Comparison of ENCODE assay signal across 11 cellular contexts in genomic region chr12:56163533-56164344, GRCh38. TPM values are rescaled to one million over a fixed set of nuclear protein-coding genes. Genes with fewer than 3 reads are reported as not detected.
DNase-seq lines count a peak whose midpoint lies in the region; ATAC-seq and TF ChIP-seq lines count a peak whose summit lies in the region.
"Had no signal": no experiment of that assay in that cellular context is flagged by ENCODE, and none has a peak within 500 bp of the region (broad histone marks: within the 10 kb centered on the region; RNA-seq: fewer than 3 reads in every experiment).

No MANE protein-coding gene starts in this region.

- H3K27me3 ChIP-seq in esophagus muscularis mucosa (no peaks in the 10 kb centered on the region), subcutaneous abdominal adipose tissue (ENCODE audit: control insufficient read depth in 5 of 5, insufficient read depth in 4 of 5, low read length in 5 of 5) (no peaks in the 10 kb centered on the region)
- H3K27me3 ChIP-seq: adrenal gland had no signal

- H3K27ac ChIP-seq in esophagus muscularis mucosa (replicated peaks in 1 of 4) = peak overlapping the region; percentile 93 to 98 (median 96)
- peak overlapping the region; percentile 33 for H3K27ac ChIP-seq in subcutaneous abdominal adipose tissue (ENCODE audit: low read depth, low read length)
- H3K27ac ChIP-seq: adrenal gland had no signal

- H3K4me3 ChIP-seq in esophagus muscularis mucosa (peak overlapping the region in 1 of 4 donors; percentile 0), subcutaneous abdominal adipose tissue (ENCODE audit: low read depth in 1 of 5, low read length in 5 of 5) (no peak overlapping the region)
- H3K4me3 ChIP-seq: adrenal gland had no signal

- ATAC-seq in activated naive CD4-positive, alpha-beta T cell treated with anti-CD3 and anti-CD28 coated beads, Interleukin-2, amount 50 U/mL, for 72 hours = no peak
- ATAC-seq in T-helper 17 cell = no peak
- ATAC-seq in GM18498 (IDR thresholded peaks at IDR 0.05; ENCODE audit: unreplicated experiment) = no peak

- H3K4me1 Mint-ChIP-seq in T-helper 17 cell = peaks cover 41% of the 10 kb centered on the region

- H3K36me3 ChIP-seq in esophagus muscularis mucosa = peaks cover 60 to 95% (median 94%) of the 10 kb centered on the region in 4 donors
- peaks cover 0 to 90% (median 79%) of the 10 kb centered on the region in 5 donors for H3K36me3 ChIP-seq in subcutaneous abdominal adipose tissue (ENCODE audit: control insufficient read depth in 5 of 5, insufficient read depth in 5 of 5, low read length in 5 of 5)

- 50% methylated on average over 11 of the region's 11 CpGs for WGBS in esophagus muscularis mucosa

- TF ChIP-seq EP300 in esophagus muscularis mucosa (IDR thresholded peaks at IDR 0.05) = no peak

- H3K27ac Mint-ChIP-seq in activated naive CD4-positive, alpha-beta T cell treated with anti-CD3 and anti-CD28 coated beads, Interleukin-2, amount 50 U/mL, for 72 hours = peak overlapping the region; percentile 68 to 87
- H3K27ac Mint-ChIP-seq in T-helper 17 cell = peak overlapping the region; percentile 99

- TF ChIP-seq CTCF in esophagus muscularis mucosa (IDR thresholded peaks at IDR 0.05) = no peak

- no peaks in the 10 kb centered on the region for H3K9me3 Mint-ChIP-seq in activated naive CD4-positive, alpha-beta T cell treated with anti-CD3 and anti-CD28 coated beads, Interleukin-2, amount 50 U/mL, for 72 hours

- intact Hi-C loops in esophagus muscularis mucosa (cut with DNase I) = loop anchor here (2.0 kb wide), 1 partner anchor 21 kb away; no protein-coding TSS in a partner anchor

- no peaks in the 10 kb centered on the region for H3K27me3 Mint-ChIP-seq in T-helper 17 cell

- DNase-seq in activated naive CD4-positive, alpha-beta T cell treated with anti-CD3 and anti-CD28 coated beads, Interleukin-2, amount 50 U/mL, for 72 hours (ENCODE audit: low spot score in 2 of 2) = no peak
- no peak for DNase-seq in activated naive CD4-positive, alpha-beta T cell treated with Interleukin-2 at 50 U/mL for 16 hours
- DNase-seq in T-helper 17 cell (no peak), esophagus muscularis mucosa (ENCODE audit: extremely low spot score) (no peak), cortex of kidney (lab: John Stamatoyannopoulos, UW) (no peak), ureter (ENCODE audit: low spot score) (no peak)
- DNase-seq: adrenal gland; SIG-M5; stimulated activated CD8-positive, alpha-beta memory T cell treated with anti-CD3 and anti-CD28 coated beads, Interleukin-4, amount 100 ng/mL, for 48 hours had no signal

- H3K4me1 ChIP-seq in esophagus muscularis mucosa = peaks cover 25 to 59% (median 57%) of the 10 kb centered on the region in 4 donors
- peaks cover 18 to 40% (median 36%) of the 10 kb centered on the region in 5 donors for H3K4me1 ChIP-seq in subcutaneous abdominal adipose tissue (ENCODE audit: control insufficient read depth in 5 of 5, insufficient read depth in 5 of 5, low read length in 5 of 5)

- peaks cover 29 to 38% of the 10 kb centered on the region in 2 donors for H3K36me3 Mint-ChIP-seq in activated naive CD4-positive, alpha-beta T cell treated with anti-CD3 and anti-CD28 coated beads, Interleukin-2, amount 50 U/mL, for 72 hours
- H3K36me3 Mint-ChIP-seq in T-helper 17 cell (ENCODE audit: low read depth) = peaks cover 18% of the 10 kb centered on the region

- H3K9me3 ChIP-seq in T-helper 17 cell (ENCODE audit: control insufficient read depth, low read length, poor library complexity, severe bottlenecking) (no peaks in the 10 kb centered on the region), esophagus muscularis mucosa (no peaks in the 10 kb centered on the region), subcutaneous abdominal adipose tissue (ENCODE audit: control insufficient read depth in 5 of 5, low read length in 5 of 5) (no peaks in the 10 kb centered on the region)
- H3K9me3 ChIP-seq: adrenal gland had no signal

- H3K4me3 Mint-ChIP-seq in T-helper 17 cell = peak overlapping the region; percentile 59

- TF ChIP-seq POLR2A in esophagus muscularis mucosa (IDR thresholded peaks at IDR 0.05; ENCODE audit: low read depth) = no peak

- H3K9ac ChIP-seq in subcutaneous abdominal adipose tissue (ENCODE audit: low read length in 5 of 5) = no peak overlapping the region

RNA-seq across cellular contexts. Expression of gene MYL6, which starts 5.6 kb away (rescaled TPM):
- 1,000 to 10,000 TPM; 1,014 to 1,193 TPM for total RNA-seq in activated naive CD4-positive, alpha-beta T cell treated with anti-CD3 and anti-CD28 coated beads, Interleukin-2, amount 50 U/mL, for 72 hours
- total RNA-seq in T-helper 17 cell (100 to 1,000 TPM; 741 to 784 TPM), esophagus muscularis mucosa (1,000 to 10,000 TPM; 5,145 to 8,531 (median 5,986) TPM), ureter (1,884 TPM)

RNA-seq across cellular contexts. Expression of gene MYL6B, which starts 11.4 kb away (rescaled TPM):
- 100 to 1,000 TPM in 1 of 2 donors, 10 to 100 TPM in 1; 99.7 to 112 TPM for total RNA-seq in activated naive CD4-positive, alpha-beta T cell treated with anti-CD3 and anti-CD28 coated beads, Interleukin-2, amount 50 U/mL, for 72 hours
- total RNA-seq in T-helper 17 cell = 1 to 10 TPM; 5.4 to 9.0 TPM
- total RNA-seq in esophagus muscularis mucosa = 10 to 100 TPM; 28.5 to 39.4 (median 33.6) TPM
- 37.8 TPM for total RNA-seq in ureter

RNA-seq across cellular contexts. Expression of gene SMARCC2, which starts 25.5 kb away (rescaled TPM):
- 100 to 1,000 TPM; 101 to 123 TPM for total RNA-seq in activated naive CD4-positive, alpha-beta T cell treated with anti-CD3 and anti-CD28 coated beads, Interleukin-2, amount 50 U/mL, for 72 hours
- total RNA-seq in T-helper 17 cell (100 to 1,000 TPM; 130 to 138 TPM), esophagus muscularis mucosa (100 to 1,000 TPM in 2 of 4 donors, 10 to 100 TPM in 2; 62.1 to 111 (median 94.3) TPM), ureter (142 TPM)

RNA-seq across cellular contexts. Expression of gene ESYT1, which starts 35.7 kb away (rescaled TPM):
- 100 to 1,000 TPM; 159 to 197 TPM for total RNA-seq in activated naive CD4-positive, alpha-beta T cell treated with anti-CD3 and anti-CD28 coated beads, Interleukin-2, amount 50 U/mL, for 72 hours
- total RNA-seq in T-helper 17 cell (100 to 1,000 TPM; 178 to 211 TPM), esophagus muscularis mucosa (100 to 1,000 TPM; 151 to 245 (median 214) TPM), ureter (131 TPM)

RNA-seq across cellular contexts. Expression of gene ZC3H10, which starts 45.7 kb away (rescaled TPM):
- 10 to 100 TPM in 1 of 2 donors, 1 to 10 TPM in 1; 7.1 to 15.0 TPM for total RNA-seq in activated naive CD4-positive, alpha-beta T cell treated with anti-CD3 and anti-CD28 coated beads, Interleukin-2, amount 50 U/mL, for 72 hours
- 1 to 10 TPM; 6.8 to 8.7 TPM for total RNA-seq in T-helper 17 cell
- 1 to 10 TPM; 5.0 to 7.9 (median 6.6) TPM for total RNA-seq in esophagus muscularis mucosa
- 9.8 TPM for total RNA-seq in ureter
